13 cellular contexts compared by ENCODE assay signal in the genomic region with DNA sequence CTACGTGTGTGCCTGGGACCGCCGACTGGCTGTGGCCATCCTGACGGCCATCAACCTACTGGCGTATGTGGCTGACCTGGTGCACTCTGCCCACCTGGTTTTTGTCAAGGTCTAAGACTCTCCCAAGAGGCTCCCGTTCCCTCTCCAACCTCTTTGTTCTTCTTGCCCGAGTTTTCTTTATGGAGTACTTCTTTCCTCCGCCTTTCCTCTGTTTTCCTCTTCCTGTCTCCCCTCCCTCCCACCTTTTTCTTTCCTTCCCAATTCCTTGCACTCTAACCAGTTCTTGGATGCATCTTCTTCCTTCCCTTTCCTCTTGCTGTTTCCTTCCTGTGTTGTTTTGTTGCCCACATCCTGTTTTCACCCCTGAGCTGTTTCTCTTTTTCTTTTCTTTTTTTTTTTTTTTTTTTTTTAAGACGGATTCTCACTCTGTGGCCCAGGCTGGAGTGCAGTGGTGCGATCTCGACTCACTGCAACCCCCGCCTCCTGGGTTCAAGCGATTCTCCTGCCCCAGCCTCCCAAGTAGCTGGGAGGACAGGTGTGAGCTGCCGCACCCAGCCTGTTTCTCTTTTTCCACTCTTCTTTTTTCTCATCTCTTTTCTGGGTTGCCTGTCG. TPM values are rescaled to one million over a fixed set of nuclear protein-coding genes. Genes with fewer than 3 reads are reported as not detected.
A peak's percentile ranks its signal among the peaks of the same experiment; 100 is the strongest.
DNase-seq lines count a peak whose midpoint lies in the region; ATAC-seq and TF ChIP-seq lines count a peak whose summit lies in the region.
"Had no signal": no experiment of that assay in that cellular context is flagged by ENCODE, and none has a peak within 500 bp of the region (broad histone marks: within the 10 kb centered on the region; RNA-seq: fewer than 3 reads in every experiment).

No MANE protein-coding gene starts in this region.

- peaks cover 65% of the 10 kb centered on the region for H3K36me3 Mint-ChIP-seq in CD4-positive, alpha-beta T cell (ENCODE audit: low read depth)
- peaks cover 11% of the 10 kb centered on the region for H3K36me3 Mint-ChIP-seq in activated naive CD8-positive, alpha-beta T cell
- H3K36me3 Mint-ChIP-seq in nephron (ENCODE audit: low read depth): peaks cover 44% of the 10 kb centered on the region

- no peak overlapping the region for H2AK9ac ChIP-seq in IMR-90 (replicated peaks; ENCODE audit: low read depth, low read length, poor library complexity)

- no peak for TF ChIP-seq RAD21 in IMR-90 (IDR thresholded peaks at IDR 0.05; ENCODE audit: low read length)

- peaks cover 64% of the 10 kb centered on the region for H4K20me1 ChIP-seq in IMR-90 (ENCODE audit: insufficient read depth, low read length)

- H2BK120ac ChIP-seq in IMR-90 (ENCODE audit: low read depth, low read length): no peak overlapping the region

- in situ Hi-C loops in IMR-90 (cut with MboI; ENCODE audit: low sequenced_read_pairs): loop anchor here (10.0 kb wide), 1 partner anchor 580 kb away; no protein-coding TSS in a partner anchor

- TF ChIP-seq POLR2A in IMR-90 (IDR thresholded peaks at IDR 0.05; ENCODE audit: low read depth, low read length): peak; percentile 51

- dilution Hi-C loops in IMR-90 (cut with HindIII; ENCODE audit: low sequenced_read_pairs, unreplicated experiment): no loop called here

- POLR2A ChIA-PET in CD4-positive, alpha-beta T cell (lab: Charles Lee): interaction anchor here (0.7 to 1.1 kb wide), 4 partner anchors 8 to 504 kb away, joined by 3 to 4 read pairs (median 3); no protein-coding TSS in a partner anchor
- POLR2A ChIA-PET in IMR-90 (lab: Charles Lee; ENCODE audit: unreplicated experiment): interaction anchor here (0.6 kb wide), 2 partner anchors 9 to 1501 kb away, joined by 3 read pairs; no protein-coding TSS in a partner anchor

- peaks cover 44% of the 10 kb centered on the region for H3K36me3 ChIP-seq in IMR-90 (ENCODE audit: control insufficient read depth, insufficient read depth, low read length)

- H3K27ac ChIP-seq in CD4-positive, alpha-beta T cell (ENCODE audit: low read depth, low read length): peak overlapping the region; percentile 65
- H3K27ac ChIP-seq in IMR-90 (ENCODE audit: insufficient read depth, low read length): no peak overlapping the region
- H3K27ac ChIP-seq: cardiac muscle cell, VCaP had no signal

- H4K8ac ChIP-seq in IMR-90 (ENCODE audit: low read depth in 2 of 2, low read length in 2 of 2): no peak overlapping the region

- H3K23ac ChIP-seq in IMR-90 (ENCODE audit: low read depth, low read length): no peak overlapping the region

- no TSS peak for BruUV-seq in IMR-90 (replicated peaks; lab: Mats Ljungman, UMichigan)

- no peak overlapping the region for H3K4me2 ChIP-seq in IMR-90 (ENCODE audit: low read depth, low read length)

- no peak for TF ChIP-seq CTCF in CD4-positive, alpha-beta T cell (IDR thresholded peaks at IDR 0.05)
- TF ChIP-seq CTCF in IMR-90 (conservative IDR thresholded peaks at IDR 0.05; ENCODE audit: low read depth, low read length) (no peak), nephron (IDR thresholded peaks at IDR 0.05; ENCODE audit: unreplicated experiment in 3 of 3) (no peak)

- no peak overlapping the region for H2AK5ac ChIP-seq in IMR-90 (ENCODE audit: low read depth, low read length)

- ATAC-seq in CD4-positive, alpha-beta T cell (ENCODE audit: poor library complexity): peak; percentile 9
- no peak for ATAC-seq in IMR-90 (ENCODE audit: low read depth)

- no peak overlapping the region for H3K56ac ChIP-seq in IMR-90 (ENCODE audit: extremely low read depth, insufficient read depth, low read length)

- H3K9ac ChIP-seq in IMR-90 (ENCODE audit: low read depth, low read length): no peak overlapping the region

- H4K91ac ChIP-seq in IMR-90 (ENCODE audit: insufficient read depth, low read depth, low read length): no peak overlapping the region

- H2AFZ ChIP-seq in IMR-90 (replicated peaks; ENCODE audit: low read length, poor library complexity): peak overlapping the region; percentile 43

- intact Hi-C loops in CD4-positive, alpha-beta T cell (cut with DNase I, micrococcal nuclease): no loop called here
- intact Hi-C loops in IMR-90 (cut with micrococcal nuclease): no loop called here

- H3K9me1 ChIP-seq in IMR-90 (ENCODE audit: insufficient read depth, low read length): peaks cover 11% of the 10 kb centered on the region

- peaks cover 80% of the 10 kb centered on the region for H3K4me1 Mint-ChIP-seq in CD4-positive, alpha-beta T cell (ENCODE audit: low read depth)
- peaks cover 71% of the 10 kb centered on the region for H3K4me1 Mint-ChIP-seq in activated naive CD8-positive, alpha-beta T cell (ENCODE audit: low read depth)
- H3K4me1 Mint-ChIP-seq in nephron: peaks cover 46% of the 10 kb centered on the region

- H3K27me3 ChIP-seq in CD4-positive, alpha-beta T cell (ENCODE audit: control insufficient read depth, insufficient read depth, low read length): peaks cover 2% of the 10 kb centered on the region
- H3K27me3 ChIP-seq in IMR-90 (ENCODE audit: control insufficient read depth, insufficient read depth, low read length): no peaks in the 10 kb centered on the region
- H3K27me3 ChIP-seq: cardiac muscle cell had no signal

- no peak overlapping the region for H3K4ac ChIP-seq in IMR-90 (ENCODE audit: low read depth, low read length)

- no peak overlapping the region for H3K4me3 ChIP-seq in IMR-90 (ENCODE audit: insufficient read depth, low read depth, low read length)
- H3K4me3 ChIP-seq: cardiac muscle cell had no signal

- H4K5ac ChIP-seq in IMR-90 (ENCODE audit: low read depth, low read length): no peak overlapping the region

- peak overlapping the region; percentile 89 for H3K27ac Mint-ChIP-seq in CD4-positive, alpha-beta T cell
- peak overlapping the region; percentile 83 for H3K27ac Mint-ChIP-seq in activated naive CD8-positive, alpha-beta T cell
- H3K27ac Mint-ChIP-seq in nephron: peak overlapping the region; percentile 27 to 49 (median 38)

- no peak for DNase-seq in CD4-positive, alpha-beta T cell
- no peak for DNase-seq in IMR-90
- no peak for DNase-seq in NCI-H1436 treated with DMSO at 0.1 percent for 48 hours (lab: John Stamatoyannopoulos, UW)
- no peak for DNase-seq in DMS153 treated with DMSO at 0.1 percent for 48 hours (lab: John Stamatoyannopoulos, UW; ENCODE audit: unreplicated experiment)
- no peak for DNase-seq in central memory CD4-positive, alpha-beta T cell
- DNase-seq: islet precursor cell; stimulated activated CD4-positive, alpha-beta T cell treated with anti-CD3 and anti-CD28 coated beads, Interleukin-2, amount 100 ng/mL, for 48 hours had no signal

- H3K14ac ChIP-seq in IMR-90 (replicated peaks; ENCODE audit: low read depth, low read length): no peak overlapping the region

- peaks cover 13 to 49% of the 10 kb centered on the region in 2 experiments for H3K79me1 ChIP-seq in IMR-90 (ENCODE audit: low read depth in 1 of 2, low read length in 2 of 2)

- H3K4me3 Mint-ChIP-seq in CD4-positive, alpha-beta T cell: peak overlapping the region; percentile 59
- H3K4me3 Mint-ChIP-seq in activated naive CD8-positive, alpha-beta T cell: peak overlapping the region; percentile 61
- peak overlapping the region; percentile 33 to 63 (median 48) for H3K4me3 Mint-ChIP-seq in nephron

- H2BK20ac ChIP-seq in IMR-90 (ENCODE audit: low read depth, low read length): no peak overlapping the region

- no peaks in the 10 kb centered on the region for H3K9me3 Mint-ChIP-seq in CD4-positive, alpha-beta T cell
- H3K9me3 Mint-ChIP-seq in activated naive CD8-positive, alpha-beta T cell (ENCODE audit: low read depth): no peaks in the 10 kb centered on the region
- H3K9me3 Mint-ChIP-seq in nephron: no peaks in the 10 kb centered on the region

- H2BK15ac ChIP-seq in IMR-90 (ENCODE audit: low read depth, low read length): no peak overlapping the region

- peaks cover 3% of the 10 kb centered on the region; the same call in 1 of the 2 replicates for H3K4me1 ChIP-seq in IMR-90 (ENCODE audit: control insufficient read depth, insufficient read depth, low read length)

- WGBS in IMR-90 (ENCODE audit: extremely low coverage in 2 of 2, insufficient read length in 1 of 2), 2 experiments: 99% methylated on average over 7 of the region's 15 CpGs; no CpG with 5 or more reads in 1 of the 2 experiments

- H2BK5ac ChIP-seq in IMR-90 (ENCODE audit: low read depth, low read length, poor library complexity, severe bottlenecking): no peak overlapping the region

- H3K27me3 Mint-ChIP-seq in CD4-positive, alpha-beta T cell: peaks cover 7% of the 10 kb centered on the region
- no peaks in the 10 kb centered on the region for H3K27me3 Mint-ChIP-seq in activated naive CD8-positive, alpha-beta T cell
- H3K27me3 Mint-ChIP-seq in nephron (ENCODE audit: low read depth): no peaks in the 10 kb centered on the region

- no peaks in the 10 kb centered on the region for H3K9me3 ChIP-seq in CD4-positive, alpha-beta T cell (ENCODE audit: control insufficient read depth, low read length)
- no peaks in the 10 kb centered on the region for H3K9me3 ChIP-seq in IMR-90 (ENCODE audit: control insufficient read depth, insufficient read depth, low read length)

- CTCF ChIA-PET in CD4-positive, alpha-beta T cell (lab: Charles Lee): no interaction called here
- CTCF ChIA-PET in IMR-90 (lab: Yijun Ruan, JAX): interaction anchor here (0.7 kb wide), 1 partner anchor 157 kb away, joined by 3 read pairs; no protein-coding TSS in a partner anchor

- no peak overlapping the region for H3K18ac ChIP-seq in IMR-90 (ENCODE audit: low read depth, low read length)

TF ChIP-seq in IMR-90, 13 proteins besides CTCF, POLR2A, EP300 and RAD21 (continues in another document):
- TF ChIP-seq BHLHE40 (IDR thresholded peaks at IDR 0.05; ENCODE audit: low read depth, low read length) (no peak), RFX5 (IDR thresholded peaks at IDR 0.05; ENCODE audit: low read depth, low read length) (no peak)

RNA-seq across cellular contexts. Expression of gene MYADM, which starts 6.8 kb away (rescaled TPM):
- total RNA-seq in CD4-positive, alpha-beta T cell: 100 to 1,000 TPM; 444 to 448 TPM
- total RNA-seq in IMR-90 (2012; rRNA removed): 4.8 and 5.3 TPM in 2 replicates
- 96.1 and 112 TPM in 2 replicates for polyA plus RNA-seq in IMR-90 (2012; rRNA removed)
- polyA plus RNA-seq in IMR-90 (2012; cell fraction: cytosol; rRNA removed): 53.9 and 155 TPM in 2 replicates
- 67.8 and 150 TPM in 2 replicates for polyA plus RNA-seq in IMR-90 (2012; cell fraction: nucleus; rRNA removed; ENCODE audit: low replicate concordance)

RNA-seq across cellular contexts. Expression of gene PRKCG, which starts 7.5 kb away (rescaled TPM):
- total RNA-seq in CD4-positive, alpha-beta T cell: 1 to 10 TPM; 1.5 to 1.6 TPM
- not detected in 2 replicates for total RNA-seq in IMR-90 (2012; rRNA removed)
- polyA plus RNA-seq in IMR-90 (2012; rRNA removed): 0.04 TPM in 1 of 2 replicates, not detected in the other
- 0.01 and 0.04 TPM in 2 replicates for polyA plus RNA-seq in IMR-90 (2012; cell fraction: cytosol; rRNA removed)
- 0.28 and 0.65 TPM in 2 replicates for polyA plus RNA-seq in IMR-90 (2012; cell fraction: nucleus; rRNA removed; ENCODE audit: low replicate concordance)
- total RNA-seq: M059J had no signal

RNA-seq across cellular contexts. Expression of gene CACNG7, which starts 34.6 kb away (rescaled TPM):
- not detected for total RNA-seq in CD4-positive, alpha-beta T cell
- total RNA-seq in IMR-90 (2012; rRNA removed): under 0.01 and 0.36 TPM in 2 replicates
- polyA plus RNA-seq in IMR-90 (2012; rRNA removed): 6.7 and 7.7 TPM in 2 replicates
- 3.6 and 10.9 TPM in 2 replicates for polyA plus RNA-seq in IMR-90 (2012; cell fraction: cytosol; rRNA removed)
- 9.8 and 16.2 TPM in 2 replicates for polyA plus RNA-seq in IMR-90 (2012; cell fraction: nucleus; rRNA removed; ENCODE audit: low replicate concordance)
- total RNA-seq: M059J, mucosa of gallbladder had no signal

RNA-seq across cellular contexts. Expression of gene NLRP12, which starts 50.4 kb away (rescaled TPM):
- under 1 TPM in 1 of 2 experiments, not detected in 1; 0.08 TPM for total RNA-seq in CD4-positive, alpha-beta T cell
- not detected in 2 replicates for total RNA-seq in IMR-90 (2012; rRNA removed)
- polyA plus RNA-seq in IMR-90 (2012; rRNA removed): not detected in 2 replicates
- polyA plus RNA-seq in IMR-90 (2012; cell fraction: cytosol; rRNA removed): 0.06 TPM in 1 of 2 replicates, not detected in the other
- polyA plus RNA-seq in IMR-90 (2012; cell fraction: nucleus; rRNA removed; ENCODE audit: low replicate concordance): not detected in 2 replicates
- total RNA-seq: cardiac muscle cell, M059J had no signal
- polyA plus RNA-seq: cardiac muscle cell had no signal

Comparison
In these comparisons a context has a peak if more than half of its experiments do, and no peak if none do; other contexts are left out.
1. H3K27ac Mint-ChIP-seq: peak in every context shown above with its lines; median percentile 89 in CD4-positive, alpha-beta T cell; 83 in activated naive CD8-positive, alpha-beta T cell; 38 in nephron.
2. RNA of gene MYADM, which starts 6.8 kb away (total RNA-seq): 444 to 448 TPM in CD4-positive, alpha-beta T cell; 4.8 to 5.3 TPM in IMR-90; every median in the first group is over 10 times any median in the second.
3. Peak in every context shown above with its lines, with median percentiles within 50 percentile points of each other: H3K4me3 Mint-ChIP-seq.